ENCODE assay signal across 9 cellular contexts in genomic region chr1:165645654-165646366, GRCh38. TPM values are rescaled to one million over a fixed set of nuclear protein-coding genes. Genes with fewer than 3 reads are reported as not detected.
DNase-seq lines count a peak whose midpoint lies in the region; ATAC-seq and TF ChIP-seq lines count a peak whose summit lies in the region.
"Had no signal": no experiment of that assay in that cellular context is flagged by ENCODE, and none has a peak within 500 bp of the region (broad histone marks: within the 10 kb centered on the region; RNA-seq: fewer than 3 reads in every experiment).

No MANE protein-coding gene starts in this region.

- no peak for TF ChIP-seq POLR2A in vagina (IDR thresholded peaks at IDR 0.05)

- intact Hi-C loops in vagina (cut with DNase I): no loop called here

- TF ChIP-seq CTCF in fibroblast of villous mesenchyme (IDR thresholded peaks at IDR 0.05; ENCODE audit: insufficient read depth, low read depth, low read length) (no peak), vagina (IDR thresholded peaks at IDR 0.05) (no peak)

- no peak overlapping the region for H3K4me3 ChIP-seq in fibroblast of villous mesenchyme (ENCODE audit: low read depth, low read length)
- H3K4me3 ChIP-seq in vagina: no peak overlapping the region

- in situ Hi-C loops in ACHN (cut with HindIII; ENCODE audit: low pct_ligation_motif_present, low pct_unique_long_range_greater_than_20kb, low sequenced_read_pairs): no loop called here

- peaks cover 0 to 6% of the 10 kb centered on the region in 2 donors for H3K36me3 ChIP-seq in vagina

- peaks cover 42% of the 10 kb centered on the region for H3K4me1 ChIP-seq in vagina

- ATAC-seq in GM19324 (IDR thresholded peaks at IDR 0.05; ENCODE audit: low FRiP score, unreplicated experiment): peak; percentile 40
- no peak for ATAC-seq in GM18868 (IDR thresholded peaks at IDR 0.05; ENCODE audit: unreplicated experiment)

- DNase-seq in ACHN (peak; percentile 71), NCI-H526 treated with DMSO at 0.1 percent for 48 hours (lab: John Stamatoyannopoulos, UW) (peak; percentile 96), fibroblast of villous mesenchyme (ENCODE audit: low read depth) (peak; percentile 28), NCI-H1105 treated with DMSO at 0.1 percent for 48 hours (lab: John Stamatoyannopoulos, UW) (no peak), vagina (ENCODE audit: extremely low spot score in 2 of 2) (no peak), cerebellar nuclear complex (lab: John Stamatoyannopoulos, UW) (no peak)
- DNase-seq: stimulated activated CD4-positive, alpha-beta T cell treated with anti-CD3 and anti-CD28 coated beads, Interleukin-12 subunit alpha, Interleukin-12 subunit beta, amount 100 ng/mL, for 4 hours had no signal

- no peaks in the 10 kb centered on the region for H3K9me3 ChIP-seq in vagina

- H3K27ac ChIP-seq in vagina: no peak overlapping the region

- H3K27me3 ChIP-seq in vagina: no peaks in the 10 kb centered on the region

RNA-seq across cellular contexts. Expression of gene MGST3, which starts 14.8 kb away (rescaled TPM):
- 126 and 135 TPM in 2 replicates for total RNA-seq in fibroblast of villous mesenchyme
- total RNA-seq in vagina: 176 TPM

RNA-seq across cellular contexts. Expression of gene ALDH9A1, which starts 52.6 kb away (rescaled TPM):
- total RNA-seq in fibroblast of villous mesenchyme (68.3 and 105 TPM in 2 replicates), vagina (57.5 TPM)

Comparison
In these comparisons a context has a peak if more than half of its experiments do, and no peak if none do; other contexts are left out.
1. DNase-seq: peak in ACHN (single experiment), NCI-H526 treated with DMSO at 0.1 percent for 48 hours (single experiment) and fibroblast of villous mesenchyme (single experiment); none in NCI-H1105 treated with DMSO at 0.1 percent for 48 hours (single experiment), vagina (0 of 2) and cerebellar nuclear complex (0 of 2).